Comparison of ENCODE assay signal across 30 cellular contexts in the genomic region with DNA sequence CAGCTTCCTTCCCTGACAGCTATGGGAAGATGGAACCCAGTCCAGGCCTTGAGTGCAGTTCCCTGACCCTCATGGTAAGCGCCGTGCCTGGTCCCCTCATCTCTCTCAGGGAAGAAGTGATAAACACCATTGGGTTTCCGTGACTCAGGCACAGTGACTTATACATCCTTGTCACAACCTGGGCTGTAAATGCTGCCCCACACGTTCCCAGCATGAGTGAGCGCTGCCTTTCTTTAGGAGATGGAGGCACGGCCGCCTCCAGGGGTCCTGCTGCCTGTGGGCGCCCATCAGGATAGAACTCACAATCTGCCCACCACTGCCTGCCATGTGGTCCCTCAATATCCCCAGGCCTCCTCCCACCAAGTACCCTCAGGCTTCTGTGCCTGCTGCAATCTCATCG. TPM values are rescaled to one million over a fixed set of nuclear protein-coding genes. Genes with fewer than 3 reads are reported as not detected.
A peak's percentile ranks its signal among the peaks of the same experiment; 100 is the strongest.
DNase-seq lines count a peak whose midpoint lies in the region; ATAC-seq and TF ChIP-seq lines count a peak whose summit lies in the region.
"Had no signal": no experiment of that assay in that cellular context is flagged by ENCODE, and none has a peak within 500 bp of the region (broad histone marks: within the 10 kb centered on the region; RNA-seq: fewer than 3 reads in every experiment).

No MANE protein-coding gene starts in this region.

- WGBS in adrenal gland, 4 donors, result 70 to 90% (median 76%) methylated on average over 7 to 9 of the region's 9 CpGs
- WGBS in mesendoderm (ENCODE audit: extremely low coverage, insufficient coverage, low lambda C conversion rate), result no CpG with 5 or more reads among the region's 9 CpGs

- H2BK120ac ChIP-seq in mesendoderm (ENCODE audit: low read depth, low read length), result no peak overlapping the region

- H2BK15ac ChIP-seq in mesendoderm (replicated peaks; ENCODE audit: low read depth), result no peak overlapping the region

- TF ChIP-seq POLR2A in adrenal gland (IDR thresholded peaks at IDR 0.05), result no peak

- no peaks in the 10 kb centered on the region for H3K79me1 ChIP-seq in mesendoderm (ENCODE audit: low read length)

- no peak overlapping the region for H3K23ac ChIP-seq in mesendoderm (ENCODE audit: low read length)

- H3K27me3 ChIP-seq in adrenal gland, result no peaks in the 10 kb centered on the region
- H3K27me3 ChIP-seq in tibial artery, result peaks cover 0 to 38% of the 10 kb centered on the region in 2 donors
- H3K27me3 ChIP-seq in mesendoderm (ENCODE audit: insufficient read depth, low read length, poor library complexity), result no peaks in the 10 kb centered on the region
- H3K27me3 ChIP-seq: MG63 had no signal

- TF ChIP-seq CTCF in adrenal gland (IDR thresholded peaks at IDR 0.05) (no peak), neural crest cell (conservative IDR thresholded peaks at IDR 0.05) (no peak), tibial artery (IDR thresholded peaks at IDR 0.05) (no peak)

- no peaks in the 10 kb centered on the region for H3K9me3 ChIP-seq in adrenal gland (replicated peaks in 1 of 3)
- H3K9me3 ChIP-seq in tibial artery, result no peaks in the 10 kb centered on the region
- H3K9me3 ChIP-seq: BLaER1, colonic mucosa, left lung, MG63 had no signal

- H2BK5ac ChIP-seq in mesendoderm (ENCODE audit: low read length), result no peak overlapping the region

- no peak overlapping the region for H3K18ac ChIP-seq in mesendoderm (ENCODE audit: low read length)

- no peaks in the 10 kb centered on the region for H3K79me2 ChIP-seq in mesendoderm (ENCODE audit: control insufficient read depth, insufficient read depth, low read length)

- H3K9me3 Mint-ChIP-seq in activated naive CD8-positive, alpha-beta T cell treated with anti-CD3 and anti-CD28 coated beads, Interleukin-2, amount 10 ng/mL, durations not matched to agents 7 days and 5 days, result no peaks in the 10 kb centered on the region
- H3K9me3 Mint-ChIP-seq in activated naive CD8-positive, alpha-beta T cell treated with anti-CD3 and anti-CD28 coated beads, Interleukin-2, amount 50 U/mL, for 24 hours, result no peaks in the 10 kb centered on the region
- no peaks in the 10 kb centered on the region for H3K9me3 Mint-ChIP-seq in neural crest cell
- H3K9me3 Mint-ChIP-seq: activated CD4-positive, alpha-beta T cell treated with anti-CD3 and anti-CD28 coated beads, Interleukin-2, amount 10 ng/mL, durations not matched to agents 24 days and 14 days; activated T-helper 17 cell treated with anti-CD3 and anti-CD28 coated beads, Interleukin-2, amount 50 U/mL, for 72 hours; H9; naive B cell had no signal

- peaks cover 21% of the 10 kb centered on the region for H3K4me1 Mint-ChIP-seq in activated naive CD8-positive, alpha-beta T cell treated with anti-CD3 and anti-CD28 coated beads, Interleukin-2, amount 10 ng/mL, durations not matched to agents 7 days and 5 days
- peaks cover 28% of the 10 kb centered on the region for H3K4me1 Mint-ChIP-seq in activated naive CD8-positive, alpha-beta T cell treated with anti-CD3 and anti-CD28 coated beads, Interleukin-2, amount 50 U/mL, for 24 hours
- H3K4me1 Mint-ChIP-seq in neural crest cell, result peaks cover 25% of the 10 kb centered on the region

- H3K4me3 Mint-ChIP-seq in activated naive CD8-positive, alpha-beta T cell treated with anti-CD3 and anti-CD28 coated beads, Interleukin-2, amount 10 ng/mL, durations not matched to agents 7 days and 5 days, result no peak overlapping the region
- H3K4me3 Mint-ChIP-seq in activated naive CD8-positive, alpha-beta T cell treated with anti-CD3 and anti-CD28 coated beads, Interleukin-2, amount 50 U/mL, for 24 hours, result no peak overlapping the region
- peak overlapping the region; percentile 41 for H3K4me3 Mint-ChIP-seq in neural crest cell
- H3K4me3 Mint-ChIP-seq: activated CD4-positive, alpha-beta T cell treated with anti-CD3 and anti-CD28 coated beads, Interleukin-2, amount 10 ng/mL, durations not matched to agents 24 days and 14 days; activated naive CD8-positive, alpha-beta T cell; activated T-helper 17 cell treated with anti-CD3 and anti-CD28 coated beads, Interleukin-2, amount 50 U/mL, for 72 hours; H9; immature natural killer cell had no signal

- no peak overlapping the region for H4K5ac ChIP-seq in mesendoderm (ENCODE audit: low read length)

- no peak overlapping the region for H4K8ac ChIP-seq in mesendoderm (ENCODE audit: low read depth, low read length)

- peaks cover 0 to 12% of the 10 kb centered on the region in 2 donors for H3K4me1 ChIP-seq in adrenal gland (replicated peaks in 1 of 2)
- peaks cover 0 to 20% (median 13%) of the 10 kb centered on the region in 4 donors for H3K4me1 ChIP-seq in tibial artery
- no peaks in the 10 kb centered on the region for H3K4me1 ChIP-seq in mesendoderm (ENCODE audit: control insufficient read depth, low read depth, low read length)

- H3K27ac Mint-ChIP-seq in activated naive CD8-positive, alpha-beta T cell treated with anti-CD3 and anti-CD28 coated beads, Interleukin-2, amount 10 ng/mL, durations not matched to agents 7 days and 5 days, result no peak overlapping the region
- no peak overlapping the region for H3K27ac Mint-ChIP-seq in activated naive CD8-positive, alpha-beta T cell treated with anti-CD3 and anti-CD28 coated beads, Interleukin-2, amount 50 U/mL, for 24 hours
- H3K27ac Mint-ChIP-seq in neural crest cell (ENCODE audit: unreplicated experiment), result no peak overlapping the region
- H3K27ac Mint-ChIP-seq: activated CD4-positive, alpha-beta T cell treated with anti-CD3 and anti-CD28 coated beads, Interleukin-2, amount 10 ng/mL, durations not matched to agents 24 days and 14 days; activated naive CD8-positive, alpha-beta T cell; activated T-helper 17 cell treated with anti-CD3 and anti-CD28 coated beads, Interleukin-2, amount 50 U/mL, for 72 hours; immature natural killer cell; naive B cell had no signal

- no peaks in the 10 kb centered on the region for H3K36me3 ChIP-seq in adrenal gland (replicated peaks in 1 of 2)
- H3K36me3 ChIP-seq in tibial artery, result no peaks in the 10 kb centered on the region
- H3K36me3 ChIP-seq in mesendoderm (ENCODE audit: control insufficient read depth, insufficient read depth, low read length), result no peaks in the 10 kb centered on the region
- H3K36me3 ChIP-seq: BLaER1, cardiac muscle cell, colonic mucosa, left lung, MG63 had no signal

- H3K27me3 Mint-ChIP-seq in activated naive CD8-positive, alpha-beta T cell treated with anti-CD3 and anti-CD28 coated beads, Interleukin-2, amount 10 ng/mL, durations not matched to agents 7 days and 5 days, result peaks cover 14% of the 10 kb centered on the region
- H3K27me3 Mint-ChIP-seq in activated naive CD8-positive, alpha-beta T cell treated with anti-CD3 and anti-CD28 coated beads, Interleukin-2, amount 50 U/mL, for 24 hours, result peaks cover 20% of the 10 kb centered on the region
- peaks cover under 1% of the 10 kb centered on the region for H3K27me3 Mint-ChIP-seq in neural crest cell (ENCODE audit: low read depth)
- H3K27me3 Mint-ChIP-seq: activated naive CD8-positive, alpha-beta T cell; activated T-helper 17 cell treated with anti-CD3 and anti-CD28 coated beads, Interleukin-2, amount 50 U/mL, for 72 hours had no signal

- no peak overlapping the region for H3K4me3 ChIP-seq in adrenal gland
- no peak overlapping the region for H3K4me3 ChIP-seq in tibial artery
- no peak overlapping the region for H3K4me3 ChIP-seq in mesendoderm (ENCODE audit: low read length)
- H3K4me3 ChIP-seq: BLaER1, cardiac muscle cell, colonic mucosa, left lung, MG63 had no signal

- no peak overlapping the region for H2AK5ac ChIP-seq in mesendoderm (ENCODE audit: low read length)

- no peak for ATAC-seq in activated naive CD8-positive, alpha-beta T cell treated with anti-CD3 and anti-CD28 coated beads, Interleukin-2, amount 10 ng/mL, durations not matched to agents 7 days and 5 days (ENCODE audit: low read depth)
- no peak for ATAC-seq in activated naive CD8-positive, alpha-beta T cell treated with anti-CD3 and anti-CD28 coated beads, Interleukin-2, amount 50 U/mL, for 24 hours
- ATAC-seq in HG03442 (IDR thresholded peaks at IDR 0.05; ENCODE audit: unreplicated experiment), result no peak
- ATAC-seq: activated T-helper 17 cell treated with anti-CD3 and anti-CD28 coated beads, Interleukin-2, amount 50 U/mL, for 72 hours; left lung had no signal

- no peak overlapping the region for H3K4ac ChIP-seq in mesendoderm (ENCODE audit: low read depth, low read length)

- H3K56ac ChIP-seq in mesendoderm (ENCODE audit: low read length), result no peak overlapping the region

- POLR2A ChIA-PET in activated naive CD8-positive, alpha-beta T cell treated with anti-CD3 and anti-CD28 coated beads, Interleukin-2, amount 10 ng/mL, durations not matched to agents 7 days and 5 days (lab: Charles Lee), result no interaction called here

- peak; percentile 23 for DNase-seq in activated naive CD8-positive, alpha-beta T cell treated with anti-CD3 and anti-CD28 coated beads, Interleukin-2, amount 10 ng/mL, durations not matched to agents 7 days and 5 days
- no peak for DNase-seq in activated naive CD8-positive, alpha-beta T cell treated with anti-CD3 and anti-CD28 coated beads, Interleukin-2, amount 50 U/mL, for 24 hours
- DNase-seq in adrenal gland (peak in 4 of 7 donors; percentile 1 to 5 (median 4)), neural crest cell (ENCODE audit: low read depth, low spot score) (no peak), tibial artery (peak; percentile 3 to 46), mesendoderm (no peak)
- DNase-seq: colonic mucosa; H9; hypothalamus; immature natural killer cell; KG1; MG63; midbrain; naive B cell; NCI-H1105 treated with DMSO at 0.1 percent for 48 hours; NCI-H187 treated with DMSO at 0.1 percent for 48 hours; NCI-H2171; NCI-H510A; SIG-M5; stimulated activated naive CD4-positive, alpha-beta T cell treated with Interleukin-2 at 50 U/mL for 16 hours; SW 1271 had no signal

- no peak overlapping the region for H3K9ac ChIP-seq in mesendoderm (ENCODE audit: low read length)
- H3K9ac ChIP-seq: BLaER1 had no signal

- intact Hi-C loops in adrenal gland (cut with DNase I) (loop anchor here (10.0 kb wide), 1 partner anchor 144 kb away; no protein-coding TSS in a partner anchor), tibial artery (cut with DNase I; ENCODE audit: low total_unique reads) (no loop called here)

- H3K36me3 Mint-ChIP-seq in activated naive CD8-positive, alpha-beta T cell treated with anti-CD3 and anti-CD28 coated beads, Interleukin-2, amount 10 ng/mL, durations not matched to agents 7 days and 5 days, result no peaks in the 10 kb centered on the region
- no peaks in the 10 kb centered on the region for H3K36me3 Mint-ChIP-seq in activated naive CD8-positive, alpha-beta T cell treated with anti-CD3 and anti-CD28 coated beads, Interleukin-2, amount 50 U/mL, for 24 hours (ENCODE audit: low read depth)
- H3K36me3 Mint-ChIP-seq in neural crest cell (ENCODE audit: low read depth), result no peaks in the 10 kb centered on the region
- H3K36me3 Mint-ChIP-seq: activated naive CD8-positive, alpha-beta T cell; immature natural killer cell; naive B cell had no signal

- H3K27ac ChIP-seq in adrenal gland, result no peak overlapping the region
- no peak overlapping the region for H3K27ac ChIP-seq in tibial artery
- H3K27ac ChIP-seq in mesendoderm (ENCODE audit: low read depth, low read length), result no peak overlapping the region
- H3K27ac ChIP-seq: BLaER1, cardiac muscle cell, colonic mucosa, epithelial cell of prostate, left lung, VCaP had no signal

- no peak overlapping the region for H3K4me2 ChIP-seq in mesendoderm (ENCODE audit: low read length)

RNA-seq across cellular contexts. Expression of a gene that starts 8.3 kb away (rescaled TPM):
- under 1 TPM; 0.23 to 0.36 TPM for total RNA-seq in activated naive CD8-positive, alpha-beta T cell treated with anti-CD3 and anti-CD28 coated beads, Interleukin-2, amount 10 ng/mL, durations not matched to agents 7 days and 5 days
- total RNA-seq in adrenal gland, result 10 to 100 TPM in 4 of 8 donors, 1 to 10 TPM in 4; 5.9 to 25.5 (median 10.8) TPM
- 10 to 100 TPM in 2 of 3 donors, under 1 TPM in 1; 0.92 to 32.8 (median 18.1) TPM for polyA plus RNA-seq in adrenal gland
- 15.6 and 20.6 TPM in 2 replicates for total RNA-seq in neural crest cell
- 4.1 TPM for polyA plus RNA-seq in mesendoderm (2013, experiment 1 of 2)
- 3.1 TPM for polyA plus RNA-seq in mesendoderm (2013, experiment 2 of 2)
- polyA plus RNA-seq: immature natural killer cell had no signal

Comparison
In these comparisons a context has a peak if more than half of its experiments do, and no peak if none do; other contexts are left out.
1. DNase-seq: peak in activated naive CD8-positive, alpha-beta T cell treated with anti-CD3 and anti-CD28 coated beads, Interleukin-2, amount 10 ng/mL, durations not matched to agents 7 days and 5 days (single experiment), adrenal gland (4 of 7) and tibial artery (2 of 2); none in activated naive CD8-positive, alpha-beta T cell treated with anti-CD3 and anti-CD28 coated beads, Interleukin-2, amount 50 U/mL, for 24 hours (single experiment), neural crest cell (single experiment) and mesendoderm (single experiment).
2. RNA of a gene that starts 8.3 kb away (total RNA-seq): 15.6 to 20.6 TPM in neural crest cell and 5.9 to 25.5 TPM in adrenal gland; 0.23 to 0.36 TPM in activated naive CD8-positive, alpha-beta T cell treated with anti-CD3 and anti-CD28 coated beads, Interleukin-2, amount 10 ng/mL, durations not matched to agents 7 days and 5 days; every median in the first group is over 4 times any median in the second.